Comparison of ENCODE assay signal across 23 cellular contexts in the genomic region with DNA sequence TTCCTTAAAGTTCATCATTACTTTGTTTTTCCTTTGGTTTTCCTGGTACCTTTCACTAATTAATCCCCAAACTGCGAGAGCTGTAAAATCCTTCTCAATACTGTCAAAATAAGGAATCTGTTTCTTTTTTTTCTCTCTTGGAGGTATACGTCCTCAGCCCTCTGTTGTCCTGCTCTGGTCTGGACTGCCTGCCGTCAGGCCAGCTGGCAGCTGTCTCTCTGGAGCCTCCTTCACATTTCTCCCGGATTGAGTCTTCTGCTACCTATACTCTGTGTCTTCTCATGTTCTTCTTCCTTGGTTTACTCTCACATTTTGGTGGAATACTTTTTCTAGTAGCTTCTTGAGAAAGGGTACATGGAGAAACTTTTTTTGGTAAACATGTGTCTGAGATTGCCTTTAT. TPM values are rescaled to one million over a fixed set of nuclear protein-coding genes. Genes with fewer than 3 reads are reported as not detected.
DNase-seq lines count a peak whose midpoint lies in the region; ATAC-seq and TF ChIP-seq lines count a peak whose summit lies in the region.
"Had no signal": no experiment of that assay in that cellular context is flagged by ENCODE, and none has a peak within 500 bp of the region (broad histone marks: within the 10 kb centered on the region; RNA-seq: fewer than 3 reads in every experiment).

No MANE protein-coding gene starts in this region.

- no peaks in the 10 kb centered on the region for H3K9me2 ChIP-seq in SK-N-SH

- H3K9me3 ChIP-seq in thyroid gland (no peaks in the 10 kb centered on the region), SK-N-SH (no peaks in the 10 kb centered on the region)
- H3K9me3 ChIP-seq: MG63 had no signal

- peaks cover 83% of the 10 kb centered on the region for H3K79me2 ChIP-seq in SK-N-SH (ENCODE audit: insufficient read depth)

- TF ChIP-seq CTCF in thyroid gland (IDR thresholded peaks at IDR 0.05), result no peak
- no peak for TF ChIP-seq CTCF in SK-N-SH (IDR thresholded peaks at IDR 0.05)

- ATAC-seq in GM19467 (IDR thresholded peaks at IDR 0.05; ENCODE audit: unreplicated experiment), result no peak
- ATAC-seq: right cardiac atrium had no signal

- H3K4me1 Mint-ChIP-seq in activated naive CD4-positive, alpha-beta T cell treated with anti-CD3 and anti-CD28 coated beads, Interleukin-2, amount 50 U/mL, for 24 hours, result peaks cover 77% of the 10 kb centered on the region
- H3K4me1 Mint-ChIP-seq in activated T-helper 2 cell treated with anti-CD3 and anti-CD28 coated beads, Interferon-gamma antibody, Interleukin-2, Interleukin-4, amounts not matched to agents 10 μg/mL and 5 μg/mL and 100 μg/mL, durations not matched to agents 14 hours and 24 hours and 36 hours (ENCODE audit: low read depth), result peaks cover 49% of the 10 kb centered on the region

- H3K27me3 ChIP-seq in thyroid gland (no peaks in the 10 kb centered on the region), SK-N-SH (ENCODE audit: insufficient read depth) (no peaks in the 10 kb centered on the region)
- H3K27me3 ChIP-seq: MG63 had no signal

- H4K20me1 ChIP-seq in SK-N-SH (ENCODE audit: insufficient read depth), result 0 out of 2 replicates have a peak, but pooled peaks cover 6% of the 10 kb centered on the region

- intact Hi-C loops in activated T-helper 2 cell treated with anti-CD3 and anti-CD28 coated beads, Interferon-gamma antibody, Interleukin-2, Interleukin-4, amounts not matched to agents 10 μg/mL and 5 μg/mL and 100 μg/mL, durations not matched to agents 14 hours and 24 hours and 36 hours (cut with micrococcal nuclease), result no loop called here
- intact Hi-C loops in thyroid gland (cut with DNase I), result no loop called here

- POLR2A ChIA-PET in SK-N-SH (lab: Yijun Ruan, JAX), result interaction anchor here (0.6 kb wide), 1 partner anchor 21 kb away, joined by 3 read pairs; no protein-coding TSS in a partner anchor

- H3K9ac ChIP-seq in SK-N-SH, result no peak overlapping the region

- no peak for TF ChIP-seq RAD21 in SK-N-SH (IDR thresholded peaks at IDR 0.05; ENCODE audit: low read length)

- H3K4me3 Mint-ChIP-seq in activated naive CD4-positive, alpha-beta T cell treated with anti-CD3 and anti-CD28 coated beads, Interleukin-2, amount 50 U/mL, for 24 hours, result peak overlapping the region; percentile 34
- no peak overlapping the region for H3K4me3 Mint-ChIP-seq in activated T-helper 2 cell treated with anti-CD3 and anti-CD28 coated beads, Interferon-gamma antibody, Interleukin-2, Interleukin-4, amounts not matched to agents 10 μg/mL and 5 μg/mL and 100 μg/mL, durations not matched to agents 14 hours and 24 hours and 36 hours (ENCODE audit: low read depth)
- H3K4me3 Mint-ChIP-seq: activated B cell treated with CpG ODN at 0.5 μM for 24 hours, mesothelial cell of epicardium had no signal

- H3K27me3 Mint-ChIP-seq in activated naive CD4-positive, alpha-beta T cell treated with anti-CD3 and anti-CD28 coated beads, Interleukin-2, amount 50 U/mL, for 24 hours, result no peaks in the 10 kb centered on the region
- no peaks in the 10 kb centered on the region for H3K27me3 Mint-ChIP-seq in activated T-helper 2 cell treated with anti-CD3 and anti-CD28 coated beads, Interferon-gamma antibody, Interleukin-2, Interleukin-4, amounts not matched to agents 10 μg/mL and 5 μg/mL and 100 μg/mL, durations not matched to agents 14 hours and 24 hours and 36 hours (ENCODE audit: low read depth)
- H3K27me3 Mint-ChIP-seq: activated B cell treated with CpG ODN at 0.5 μM for 24 hours had no signal

- CTCF ChIA-PET in SK-N-SH (lab: Yijun Ruan, JAX), result interaction anchor here (1.2 to 2.9 kb wide), 4 partner anchors 10 to 28 kb away, joined by 3 to 14 read pairs (median 4); no protein-coding TSS in a partner anchor

- H3K9me3 Mint-ChIP-seq in activated naive CD4-positive, alpha-beta T cell treated with anti-CD3 and anti-CD28 coated beads, Interleukin-2, amount 50 U/mL, for 24 hours, result no peaks in the 10 kb centered on the region
- H3K9me3 Mint-ChIP-seq in activated T-helper 2 cell treated with anti-CD3 and anti-CD28 coated beads, Interferon-gamma antibody, Interleukin-2, Interleukin-4, amounts not matched to agents 10 μg/mL and 5 μg/mL and 100 μg/mL, durations not matched to agents 14 hours and 24 hours and 36 hours, result no peaks in the 10 kb centered on the region
- H3K9me3 Mint-ChIP-seq: activated B cell treated with CpG ODN at 0.5 μM for 24 hours, mesothelial cell of epicardium had no signal

- peak overlapping the region; percentile 38 to 83 (median 74) for H3K27ac ChIP-seq in thyroid gland
- no peak overlapping the region for H3K27ac ChIP-seq in SK-N-SH (ENCODE audit: low read depth in 2 of 2, low read length in 1 of 2)

- H3K27ac Mint-ChIP-seq in activated naive CD4-positive, alpha-beta T cell treated with anti-CD3 and anti-CD28 coated beads, Interleukin-2, amount 50 U/mL, for 24 hours, result peak overlapping the region; percentile 52
- H3K27ac Mint-ChIP-seq in activated T-helper 2 cell treated with anti-CD3 and anti-CD28 coated beads, Interferon-gamma antibody, Interleukin-2, Interleukin-4, amounts not matched to agents 10 μg/mL and 5 μg/mL and 100 μg/mL, durations not matched to agents 14 hours and 24 hours and 36 hours, result peak overlapping the region; percentile 44
- H3K27ac Mint-ChIP-seq: activated B cell treated with CpG ODN at 0.5 μM for 24 hours, mesothelial cell of epicardium had no signal

- H2AFZ ChIP-seq in SK-N-SH (ENCODE audit: low read depth), result no peak overlapping the region

- TF ChIP-seq EP300 in SK-N-SH (IDR thresholded peaks at IDR 0.05; ENCODE audit: borderline replicate concordance in 1 of 2, low read depth in 1 of 2, low read length in 1 of 2), result no peak

- no peak for DNase-seq in activated naive CD4-positive, alpha-beta T cell treated with anti-CD3 and anti-CD28 coated beads, Interleukin-2, amount 50 U/mL, for 16 hours
- DNase-seq in activated T-helper 2 cell treated with anti-CD3 and anti-CD28 coated beads, Interferon-gamma antibody, Interleukin-2, Interleukin-4, amounts not matched to agents 10 μg/mL and 5 μg/mL and 100 μg/mL, durations not matched to agents 14 hours and 24 hours and 36 hours (ENCODE audit: low spot score), result no peak
- DNase-seq in myocyte (ENCODE audit: low read depth) (peak; percentile 24), thyroid gland (no peak), NCI-H748 treated with DMSO at 0.1 percent for 48 hours (lab: John Stamatoyannopoulos, UW) (no peak), SK-N-SH (no peak)
- DNase-seq: activated B cell treated with CpG ODN at 0.5 μM for 24 hours; activated CD8-positive, alpha-beta memory T cell treated with anti-CD3 and anti-CD28 coated beads, Interleukin-2, amount 50 U/mL, for 4 hours; amniotic stem cell; GDM1; hippocampal formation; kidney; MG63; NCI-H1694 treated with DMSO at 0.1 percent for 48 hours; NCI-H2227 treated with DMSO at 0.1 percent for 48 hours; NK-92 treated with Interleukin-12 subunit alpha and Interleukin-12 subunit beta, amount 100 ng/mL, for 24 hours; nucleus accumbens; right cardiac atrium; RPMI8226 had no signal

- no peak overlapping the region for H3K4me2 ChIP-seq in SK-N-SH

- no peak for TF ChIP-seq POLR2A in thyroid gland (IDR thresholded peaks at IDR 0.05)

- H3K36me3 Mint-ChIP-seq in activated naive CD4-positive, alpha-beta T cell treated with anti-CD3 and anti-CD28 coated beads, Interleukin-2, amount 50 U/mL, for 24 hours, result peaks cover 30% of the 10 kb centered on the region
- H3K36me3 Mint-ChIP-seq in activated T-helper 2 cell treated with anti-CD3 and anti-CD28 coated beads, Interferon-gamma antibody, Interleukin-2, Interleukin-4, amounts not matched to agents 10 μg/mL and 5 μg/mL and 100 μg/mL, durations not matched to agents 14 hours and 24 hours and 36 hours (ENCODE audit: low read depth), result peaks cover 86% of the 10 kb centered on the region

- H3K36me3 ChIP-seq in thyroid gland, result peaks cover 0 to 12% of the 10 kb centered on the region in 2 donors
- H3K36me3 ChIP-seq in SK-N-SH (replicated peaks in 1 of 2; ENCODE audit: control insufficient read depth in 1 of 2, insufficient read depth in 2 of 2, low read length in 1 of 2), result peaks cover 31 to 35% of the 10 kb centered on the region in 2 experiments

- peaks cover 23 to 39% of the 10 kb centered on the region in 2 donors for H3K4me1 ChIP-seq in thyroid gland
- H3K4me1 ChIP-seq in SK-N-SH (ENCODE audit: control insufficient read depth in 1 of 2, insufficient read depth in 2 of 2, low read depth in 1 of 2, low read length in 1 of 2), result peaks cover 0 to 2% of the 10 kb centered on the region in 2 experiments; a peak in 1 of 4 replicates

- WGBS in thyroid gland, 2 donors, result 57 to 66% methylated on average over 4 of the region's 4 CpGs
- 91% methylated on average over 4 of the region's 4 CpGs for WGBS in SK-N-SH (ENCODE audit: low lambda C conversion rate)

- H3K4me3 ChIP-seq in thyroid gland (replicated peaks in 1 of 3) (no peak overlapping the region), SK-N-SH (ENCODE audit: low read depth in 2 of 2, low read length in 1 of 2) (no peak overlapping the region)
- H3K4me3 ChIP-seq: GM12878, MG63 had no signal

- H3F3A ChIP-seq in SK-N-SH (replicated peaks; ENCODE audit: insufficient read depth), result no peaks in the 10 kb centered on the region

RNA-seq across cellular contexts. Expression of gene TATDN2, which starts 13.8 kb away (rescaled TPM):
- total RNA-seq in activated T-helper 2 cell treated with anti-CD3 and anti-CD28 coated beads, Interferon-gamma antibody, Interleukin-2, Interleukin-4, amounts not matched to agents 10 μg/mL and 5 μg/mL and 100 μg/mL, durations not matched to agents 14 hours and 24 hours and 36 hours, result 64.9 and 65.6 TPM in 2 replicates
- total RNA-seq in myocyte (6.9 and 8.9 TPM in 2 replicates), thyroid gland (10 to 100 TPM; 21.4 to 37.1 (median 30.1) TPM)
- polyA plus RNA-seq in myocyte (2012), result 24.2 TPM
- 14.7 and 17.8 TPM in 2 replicates for polyA plus RNA-seq in SK-N-SH (2012; rRNA removed)
- 12.8 and 15.2 TPM in 2 replicates for polyA plus RNA-seq in SK-N-SH (2012; cell fraction: cytosol; rRNA removed)
- polyA plus RNA-seq in SK-N-SH (2012; cell fraction: nucleus; rRNA removed), result 18.3 and 22.1 TPM in 2 replicates

RNA-seq across cellular contexts. Expression of gene GHRL, which starts 30.7 kb away (rescaled TPM):
- total RNA-seq in activated T-helper 2 cell treated with anti-CD3 and anti-CD28 coated beads, Interferon-gamma antibody, Interleukin-2, Interleukin-4, amounts not matched to agents 10 μg/mL and 5 μg/mL and 100 μg/mL, durations not matched to agents 14 hours and 24 hours and 36 hours, result 0.98 and 2.1 TPM in 2 replicates
- total RNA-seq in myocyte (not detected in 2 replicates), thyroid gland (1 to 10 TPM in 2 of 4 donors, under 1 TPM in 1, not detected in 1; 0.56 to 1.2 (median 1.1) TPM)
- polyA plus RNA-seq in myocyte (2012), result 0.23 TPM
- not detected in 2 replicates for polyA plus RNA-seq in SK-N-SH (2012; rRNA removed)
- not detected in 2 replicates for polyA plus RNA-seq in SK-N-SH (2012; cell fraction: cytosol; rRNA removed)
- 0.29 and 0.31 TPM in 2 replicates for polyA plus RNA-seq in SK-N-SH (2012; cell fraction: nucleus; rRNA removed)
- total RNA-seq: right cardiac atrium had no signal

RNA-seq across cellular contexts. Expression of gene SEC13, which starts 58.9 kb away (rescaled TPM):
- 133 and 136 TPM in 2 replicates for total RNA-seq in activated T-helper 2 cell treated with anti-CD3 and anti-CD28 coated beads, Interferon-gamma antibody, Interleukin-2, Interleukin-4, amounts not matched to agents 10 μg/mL and 5 μg/mL and 100 μg/mL, durations not matched to agents 14 hours and 24 hours and 36 hours
- total RNA-seq in myocyte, result 123 and 192 TPM in 2 replicates
- polyA plus RNA-seq in myocyte (2012), result 212 TPM
- total RNA-seq in thyroid gland, result 100 to 1,000 TPM in 3 of 4 donors, 10 to 100 TPM in 1; 93.3 to 156 (median 136) TPM
- polyA plus RNA-seq in SK-N-SH (2012; rRNA removed), result 198 and 215 TPM in 2 replicates
- polyA plus RNA-seq in SK-N-SH (2012; cell fraction: cytosol; rRNA removed), result 114 and 157 TPM in 2 replicates
- 214 and 216 TPM in 2 replicates for polyA plus RNA-seq in SK-N-SH (2012; cell fraction: nucleus; rRNA removed)

Comparison
In these comparisons a context has a peak if more than half of its experiments do, and no peak if none do; other contexts are left out.
1. H3K27ac ChIP-seq: peak in thyroid gland (3 of 3); none in SK-N-SH (0 of 2).